1 cellular context compared by ENCODE assay signal in the genomic region with DNA sequence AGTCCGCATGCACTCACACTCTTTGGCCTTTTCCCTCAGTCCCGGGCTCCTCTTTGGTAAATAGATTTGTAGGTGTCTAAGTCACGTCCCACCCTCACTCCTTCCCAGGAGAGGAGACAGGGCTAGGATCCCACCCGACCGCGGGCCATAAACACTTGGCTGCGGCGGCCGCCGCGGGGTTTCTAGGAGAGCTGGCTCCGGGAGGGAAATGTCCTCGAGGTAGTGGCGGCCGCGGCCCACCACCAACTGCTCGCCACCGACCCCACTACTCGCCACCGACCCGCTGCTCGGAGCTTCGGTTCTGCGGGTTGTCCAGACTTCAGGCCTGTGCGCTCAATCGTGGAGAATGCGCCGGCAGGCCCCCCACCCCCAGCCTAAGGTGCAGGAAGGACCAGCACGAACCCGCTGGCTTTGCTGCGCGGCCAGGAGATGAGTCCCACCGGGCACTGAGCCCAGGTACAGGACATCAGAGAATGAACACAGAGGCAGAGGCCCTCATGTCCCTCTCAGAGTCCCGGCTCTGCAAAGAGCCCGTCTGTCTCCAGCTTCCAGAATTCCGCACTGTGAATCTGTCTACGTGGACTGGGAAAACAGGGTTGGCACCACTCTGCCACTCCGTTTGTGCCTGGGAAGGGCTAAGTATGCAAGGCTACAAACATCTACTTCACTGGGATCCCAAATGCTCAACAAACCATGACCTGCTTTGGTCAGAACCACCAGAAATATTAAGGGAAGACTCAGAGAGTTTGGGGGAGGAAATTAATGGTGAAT.
TF ChIP-seq lines count a peak whose summit lies in the region.

No MANE protein-coding gene starts in this region.

TF ChIP-seq in endothelial cell of umbilical vein, 7 proteins besides CTCF, POLR2A, EP300 and RAD21:
- TF ChIP-seq MYC (IDR thresholded peaks at IDR 0.05; ENCODE audit: low read depth, low read length) (no peak), POLR2AphosphoS5 (IDR thresholded peaks at IDR 0.05; ENCODE audit: insufficient read depth, low read depth, low read length) (no peak), GATA2 (IDR thresholded peaks at IDR 0.05; ENCODE audit: insufficient read depth, insufficient read length, low read depth, low read length) (no peak), JUN (IDR thresholded peaks at IDR 0.05; ENCODE audit: borderline replicate concordance, insufficient read depth, insufficient read length, low read depth) (no peak), EZH2 (IDR thresholded peaks at IDR 0.05; ENCODE audit: borderline replicate concordance, low read depth, low read length, severe bottlenecking) (peak; percentile 93), FOS (IDR thresholded peaks at IDR 0.05; ENCODE audit: borderline replicate concordance, insufficient read depth, low read length) (no peak)
- TF ChIP-seq, protein P1, sequence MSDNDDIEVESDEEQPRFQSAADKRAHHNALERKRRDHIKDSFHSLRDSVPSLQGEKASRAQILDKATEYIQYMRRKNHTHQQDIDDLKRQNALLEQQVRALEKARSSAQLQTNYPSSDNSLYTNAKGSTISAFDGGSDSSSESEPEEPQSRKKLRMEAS (IDR thresholded peaks at IDR 0.05; ENCODE audit: insufficient read depth, insufficient read length): no peak
